In genomic region chr16:82192665-82193064, GRCh38 we compare ENCODE assay signal across 9 cellular contexts. TPM values are rescaled to one million over a fixed set of nuclear protein-coding genes. Genes with fewer than 3 reads are reported as not detected.
DNase-seq lines count a peak whose midpoint lies in the region; ATAC-seq and TF ChIP-seq lines count a peak whose summit lies in the region.
"Had no signal": no experiment of that assay in that cellular context is flagged by ENCODE, and none has a peak within 500 bp of the region (broad histone marks: within the 10 kb centered on the region; RNA-seq: fewer than 3 reads in every experiment).

No MANE protein-coding gene starts in this region.

- H3K27ac Mint-ChIP-seq in activated CD4-positive, alpha-beta T cell treated with anti-CD3 and anti-CD28 coated beads, Interleukin-2, amount 10 ng/mL, durations not matched to agents 7 days and 5 days = peak overlapping the region; percentile 82
- peak overlapping the region; percentile 76 for H3K27ac Mint-ChIP-seq in stimulated activated memory B cell treated with anti-CD40 and anti-IgM and Interleukin-4, amounts not matched to agents 10 μg/mL and 1 μg/mL and 100 μg/mL, for 72 hours

- H2AFZ ChIP-seq in fibroblast of lung (ENCODE audit: low read length) = peak overlapping the region; percentile 97

- H3K27me3 ChIP-seq in fibroblast of lung (ENCODE audit: control insufficient read depth, insufficient read depth, low read length) = no peaks in the 10 kb centered on the region
- H3K27me3 ChIP-seq: BLaER1 had no signal

- H3K79me2 ChIP-seq in fibroblast of lung (ENCODE audit: control insufficient read depth, insufficient read depth, low read length) = no peaks in the 10 kb centered on the region

- H3K4me2 ChIP-seq in fibroblast of lung (ENCODE audit: extremely low read depth, insufficient read depth, low read length) = peak overlapping the region; percentile 23
- H3K4me2 ChIP-seq: BLaER1 had no signal

- peak; percentile 88 for ATAC-seq in stimulated activated memory B cell treated with anti-CD40 and anti-IgM and Interleukin-4, amounts not matched to agents 10 μg/mL and 1 μg/mL and 100 μg/mL, for 72 hours

- CTCF ChIA-PET in activated CD4-positive, alpha-beta T cell treated with anti-CD3 and anti-CD28 coated beads, Interleukin-2, amount 10 ng/mL, durations not matched to agents 7 days and 5 days (lab: Charles Lee) = interaction anchor here (1.8 kb wide), 1 partner anchor 37 kb away, joined by 4 read pairs; no protein-coding TSS in a partner anchor

- no peaks in the 10 kb centered on the region for H3K9me3 ChIP-seq in fibroblast of lung (ENCODE audit: control insufficient read depth, insufficient read depth, low read depth, low read length)
- H3K9me3 ChIP-seq: BLaER1 had no signal

- no peak for TF ChIP-seq CTCF in fibroblast of lung (conservative IDR thresholded peaks at IDR 0.05 in 1 of 2, IDR thresholded peaks at IDR 0.05 in 1 of 2; ENCODE audit: low read depth in 1 of 2, low read length in 2 of 2)

- H3K27me3 Mint-ChIP-seq in activated CD4-positive, alpha-beta T cell treated with anti-CD3 and anti-CD28 coated beads, Interleukin-2, amount 10 ng/mL, durations not matched to agents 7 days and 5 days = peaks cover 9% of the 10 kb centered on the region
- peaks cover 14% of the 10 kb centered on the region for H3K27me3 Mint-ChIP-seq in stimulated activated memory B cell treated with anti-CD40 and anti-IgM and Interleukin-4, amounts not matched to agents 10 μg/mL and 1 μg/mL and 100 μg/mL, for 72 hours

- POLR2A ChIA-PET in activated CD4-positive, alpha-beta T cell treated with anti-CD3 and anti-CD28 coated beads, Interleukin-2, amount 10 ng/mL, durations not matched to agents 7 days and 5 days (lab: Charles Lee) = no interaction called here

- H3K36me3 ChIP-seq in fibroblast of lung (ENCODE audit: control insufficient read depth, insufficient read depth, low read length) = no peaks in the 10 kb centered on the region
- H3K36me3 ChIP-seq: BLaER1 had no signal

- peaks cover 6% of the 10 kb centered on the region for H3K9me3 Mint-ChIP-seq in activated CD4-positive, alpha-beta T cell treated with anti-CD3 and anti-CD28 coated beads, Interleukin-2, amount 10 ng/mL, durations not matched to agents 7 days and 5 days
- H3K9me3 Mint-ChIP-seq in stimulated activated memory B cell treated with anti-CD40 and anti-IgM and Interleukin-4, amounts not matched to agents 10 μg/mL and 1 μg/mL and 100 μg/mL, for 72 hours = no peaks in the 10 kb centered on the region

- H3K4me1 ChIP-seq in fibroblast of lung (ENCODE audit: control insufficient read depth, extremely low read depth, insufficient read depth, low read length) = peaks cover 7% of the 10 kb centered on the region
- H3K4me1 ChIP-seq: BLaER1 had no signal

- H3K4me3 ChIP-seq in fibroblast of lung (replicated peaks in 1 of 4; ENCODE audit: control extremely low read depth in 1 of 4, insufficient read depth in 1 of 4, low read depth in 3 of 4, low read length in 4 of 4) = no peak overlapping the region
- H3K4me3 ChIP-seq: BLaER1 had no signal

- no peak overlapping the region for H3K9ac ChIP-seq in fibroblast of lung (ENCODE audit: insufficient read depth, low read length)
- H3K9ac ChIP-seq: BLaER1 had no signal

- no peaks in the 10 kb centered on the region for H4K20me1 ChIP-seq in fibroblast of lung (ENCODE audit: control insufficient read depth, extremely low read depth, insufficient read depth, low read length)
- H4K20me1 ChIP-seq: BLaER1 had no signal

- peaks cover 20% of the 10 kb centered on the region for H3K4me1 Mint-ChIP-seq in activated CD4-positive, alpha-beta T cell treated with anti-CD3 and anti-CD28 coated beads, Interleukin-2, amount 10 ng/mL, durations not matched to agents 7 days and 5 days
- H3K4me1 Mint-ChIP-seq in stimulated activated memory B cell treated with anti-CD40 and anti-IgM and Interleukin-4, amounts not matched to agents 10 μg/mL and 1 μg/mL and 100 μg/mL, for 72 hours = peaks cover 24% of the 10 kb centered on the region

- DNase-seq in activated CD4-positive, alpha-beta T cell treated with anti-CD3 and anti-CD28 coated beads, Interleukin-2, amount 10 ng/mL, durations not matched to agents 7 days and 5 days = peak; percentile 35
- no peak for DNase-seq in activated CD4-positive, alpha-beta T cell treated with anti-CD3 and anti-CD28 coated beads, Interleukin-2, amount 50 U/mL, for 4 hours
- DNase-seq in SIG-M5 (lab: John Stamatoyannopoulos, UW) (peak; percentile 78), fibroblast of lung (ENCODE audit: low read depth in 2 of 2) (peak; percentile 38 to 62), germinal center (ENCODE audit: low spot score) (no peak), NCI-H345 (lab: John Stamatoyannopoulos, UW) (no peak), activated gamma-delta T cell (lab: John Stamatoyannopoulos, UW) (no peak)

- H3K4me3 Mint-ChIP-seq in activated CD4-positive, alpha-beta T cell treated with anti-CD3 and anti-CD28 coated beads, Interleukin-2, amount 10 ng/mL, durations not matched to agents 7 days and 5 days = no peak overlapping the region
- H3K4me3 Mint-ChIP-seq in stimulated activated memory B cell treated with anti-CD40 and anti-IgM and Interleukin-4, amounts not matched to agents 10 μg/mL and 1 μg/mL and 100 μg/mL, for 72 hours = no peak overlapping the region

- H3K27ac ChIP-seq in fibroblast of lung (ENCODE audit: insufficient read depth, low read length) = peak overlapping the region; percentile 57
- H3K27ac ChIP-seq: BLaER1 had no signal

- H3K36me3 Mint-ChIP-seq in activated CD4-positive, alpha-beta T cell treated with anti-CD3 and anti-CD28 coated beads, Interleukin-2, amount 10 ng/mL, durations not matched to agents 7 days and 5 days (ENCODE audit: low read depth) = peaks cover 4% of the 10 kb centered on the region
- H3K36me3 Mint-ChIP-seq in stimulated activated memory B cell treated with anti-CD40 and anti-IgM and Interleukin-4, amounts not matched to agents 10 μg/mL and 1 μg/mL and 100 μg/mL, for 72 hours = no peaks in the 10 kb centered on the region

RNA-seq across cellular contexts. Expression of gene MPHOSPH6, which starts 22.6 kb away (rescaled TPM):
- 10 to 100 TPM; 36.7 to 39.0 TPM for total RNA-seq in activated CD4-positive, alpha-beta T cell treated with anti-CD3 and anti-CD28 coated beads, Interleukin-2, amount 10 ng/mL, durations not matched to agents 7 days and 5 days
- total RNA-seq in fibroblast of lung = 19.5 and 30.4 TPM in 2 replicates
- polyA plus RNA-seq in fibroblast of lung = 36.5 and 57.4 TPM in 2 replicates
- polyA plus RNA-seq in fibroblast of lung (2012) = 33.4 and 47.6 TPM in 2 replicates
- polyA minus RNA-seq in fibroblast of lung (ENCODE audit: low replicate concordance) = 0.78 TPM in 1 of 2 replicates, not detected in the other

Comparison
In these comparisons a context has a peak if more than half of its experiments do, and no peak if none do; other contexts are left out.
1. DNase-seq: peak in activated CD4-positive, alpha-beta T cell treated with anti-CD3 and anti-CD28 coated beads, Interleukin-2, amount 10 ng/mL, durations not matched to agents 7 days and 5 days (single experiment), SIG-M5 (single experiment) and fibroblast of lung (2 of 2); none in activated CD4-positive, alpha-beta T cell treated with anti-CD3 and anti-CD28 coated beads, Interleukin-2, amount 50 U/mL, for 4 hours (0 of 2), germinal center (single experiment), NCI-H345 (single experiment) and activated gamma-delta T cell (single experiment).